ENCODE assay signal across 10 cellular contexts in the genomic region with DNA sequence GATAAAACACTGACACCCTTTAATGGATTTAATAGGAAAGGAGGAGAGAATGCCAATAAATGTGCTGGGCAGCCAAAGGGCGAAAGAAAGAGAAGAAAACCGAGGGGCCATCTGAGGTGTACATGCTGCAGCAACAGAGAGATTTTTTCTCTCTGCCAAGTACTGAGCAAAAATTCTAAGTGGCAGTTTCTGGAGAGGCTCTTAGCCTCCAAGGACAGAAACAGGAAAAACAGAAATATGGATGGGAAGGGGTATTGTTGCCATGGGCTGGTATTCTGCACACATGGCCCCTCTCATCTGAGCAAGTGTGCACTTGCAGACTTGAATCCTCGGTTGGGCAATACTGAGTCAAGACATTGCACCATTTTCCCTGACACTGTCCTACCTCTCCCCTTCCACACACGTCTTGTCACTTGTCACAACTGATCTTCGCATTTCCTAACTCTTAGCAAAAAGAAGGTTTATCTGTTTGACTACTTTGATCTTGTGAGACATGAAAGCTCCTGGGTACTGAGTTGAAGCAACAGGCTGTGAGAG.
DNase-seq lines count a peak whose midpoint lies in the region; ATAC-seq and TF ChIP-seq lines count a peak whose summit lies in the region.
"Had no signal": no experiment of that assay in that cellular context is flagged by ENCODE, and none has a peak within 500 bp of the region (broad histone marks: within the 10 kb centered on the region; RNA-seq: fewer than 3 reads in every experiment).

No MANE protein-coding gene starts in this region.

- DNase-seq in cardiac muscle cell (ENCODE audit: low read depth in 1 of 2, low spot score in 1 of 2) (peak in 1 of 2 donors; percentile 25), cardiac septum (ENCODE audit: low spot score) (no peak), colonic mucosa (no peak)
- no peak for DNase-seq in stimulated activated CD8-positive, alpha-beta memory T cell treated with anti-CD3 and anti-CD28 coated beads, Interleukin-4, amount 100 ng/mL, for 48 hours
- DNase-seq in activated T-helper 2 cell treated with anti-CD3 and anti-CD28 coated beads, Interferon-gamma antibody, Interleukin-2, Interleukin-4, amounts not matched to agents 10 μg/mL and 5 μg/mL and 100 μg/mL, durations not matched to agents 14 hours and 24 hours and 36 hours (ENCODE audit: low spot score): no peak
- DNase-seq: ACHN; activated CD4-positive, CD25-positive, alpha-beta regulatory T cell treated with anti-CD3 and anti-CD28 coated beads, Interleukin-2, amount 50 U/mL, for 72 hours had no signal

- no peaks in the 10 kb centered on the region for H3K9me3 ChIP-seq in cardiac muscle cell (ENCODE audit: low read depth)
- no peaks in the 10 kb centered on the region for H3K9me3 ChIP-seq in colonic mucosa
- H3K9me3 ChIP-seq in muscle layer of colon (ENCODE audit: low read length): no peaks in the 10 kb centered on the region

- H3K27me3 ChIP-seq in cardiac muscle cell: no peaks in the 10 kb centered on the region
- no peaks in the 10 kb centered on the region for H3K27me3 ChIP-seq in colonic mucosa
- no peaks in the 10 kb centered on the region for H3K27me3 ChIP-seq in muscle layer of colon (ENCODE audit: control insufficient read depth in 1 of 2, insufficient read depth in 2 of 2, low read length in 2 of 2)

- H3K4me1 ChIP-seq in cardiac muscle cell (ENCODE audit: low read depth) (peaks cover 21% of the 10 kb centered on the region), colonic mucosa (peaks cover 6% of the 10 kb centered on the region), muscle layer of colon (ENCODE audit: insufficient read depth, low read length) (peaks cover 51% of the 10 kb centered on the region), urinary bladder (ENCODE audit: insufficient read depth) (no peaks in the 10 kb centered on the region)

- no peak overlapping the region for H3K27ac Mint-ChIP-seq in activated T-helper 2 cell treated with anti-CD3 and anti-CD28 coated beads, Interferon-gamma antibody, Interleukin-2, Interleukin-4, amounts not matched to agents 10 μg/mL and 5 μg/mL and 100 μg/mL, durations not matched to agents 14 hours and 24 hours and 36 hours

- H3K27ac ChIP-seq in cardiac muscle cell (peak overlapping the region; percentile 56), colonic mucosa (peak overlapping the region; percentile 57), muscle layer of colon (ENCODE audit: low read depth, low read length) (peak overlapping the region; percentile 83), urinary bladder (ENCODE audit: low read depth) (peak overlapping the region; percentile 34)

- 63% methylated on average over 5 of the region's 5 CpGs for WGBS in urinary bladder

- H3K36me3 Mint-ChIP-seq in activated T-helper 2 cell treated with anti-CD3 and anti-CD28 coated beads, Interferon-gamma antibody, Interleukin-2, Interleukin-4, amounts not matched to agents 10 μg/mL and 5 μg/mL and 100 μg/mL, durations not matched to agents 14 hours and 24 hours and 36 hours (ENCODE audit: low read depth): no peaks in the 10 kb centered on the region

- H3K4me3 Mint-ChIP-seq in activated T-helper 2 cell treated with anti-CD3 and anti-CD28 coated beads, Interferon-gamma antibody, Interleukin-2, Interleukin-4, amounts not matched to agents 10 μg/mL and 5 μg/mL and 100 μg/mL, durations not matched to agents 14 hours and 24 hours and 36 hours (ENCODE audit: low read depth): no peak overlapping the region

- TF ChIP-seq CTCF in cardiac muscle cell (IDR thresholded peaks at IDR 0.05; ENCODE audit: low read depth, low read length) (no peak), colonic mucosa (IDR thresholded peaks at IDR 0.05) (no peak)

- no peaks in the 10 kb centered on the region for H3K27me3 Mint-ChIP-seq in activated T-helper 2 cell treated with anti-CD3 and anti-CD28 coated beads, Interferon-gamma antibody, Interleukin-2, Interleukin-4, amounts not matched to agents 10 μg/mL and 5 μg/mL and 100 μg/mL, durations not matched to agents 14 hours and 24 hours and 36 hours (ENCODE audit: low read depth)

- intact Hi-C loops in cardiac septum (cut with DNase I) (no loop called here), colonic mucosa (cut with DNase I) (no loop called here)
- intact Hi-C loops in activated T-helper 2 cell treated with anti-CD3 and anti-CD28 coated beads, Interferon-gamma antibody, Interleukin-2, Interleukin-4, amounts not matched to agents 10 μg/mL and 5 μg/mL and 100 μg/mL, durations not matched to agents 14 hours and 24 hours and 36 hours (cut with micrococcal nuclease): loop anchor here (10.0 kb wide), 1 partner anchor 97 kb away; no protein-coding TSS in a partner anchor

- ATAC-seq in activated CD4-positive, CD25-positive, alpha-beta regulatory T cell treated with anti-CD3 and anti-CD28 coated beads, Interleukin-2, amount 50 U/mL, for 24 hours: no peak

- no peaks in the 10 kb centered on the region for H3K36me3 ChIP-seq in cardiac muscle cell
- H3K36me3 ChIP-seq in colonic mucosa: no peaks in the 10 kb centered on the region
- peaks cover 40% of the 10 kb centered on the region for H3K36me3 ChIP-seq in muscle layer of colon (ENCODE audit: insufficient read depth, low read length)
- no peaks in the 10 kb centered on the region for H3K36me3 ChIP-seq in urinary bladder (ENCODE audit: insufficient read depth)

- H3K4me1 Mint-ChIP-seq in activated T-helper 2 cell treated with anti-CD3 and anti-CD28 coated beads, Interferon-gamma antibody, Interleukin-2, Interleukin-4, amounts not matched to agents 10 μg/mL and 5 μg/mL and 100 μg/mL, durations not matched to agents 14 hours and 24 hours and 36 hours (ENCODE audit: low read depth): no peaks in the 10 kb centered on the region

- H3K4me3 ChIP-seq in cardiac muscle cell (no peak overlapping the region), colonic mucosa (no peak overlapping the region), muscle layer of colon (ENCODE audit: low read depth in 1 of 2, low read length in 2 of 2) (no peak overlapping the region), urinary bladder (ENCODE audit: low read depth, low read length) (no peak overlapping the region)

- H3K9ac ChIP-seq in colonic mucosa (ENCODE audit: low read depth in 2 of 2, low read length in 2 of 2) (no peak overlapping the region), muscle layer of colon (ENCODE audit: low read length) (peak overlapping the region; percentile 4)

- H3K9me3 Mint-ChIP-seq in activated T-helper 2 cell treated with anti-CD3 and anti-CD28 coated beads, Interferon-gamma antibody, Interleukin-2, Interleukin-4, amounts not matched to agents 10 μg/mL and 5 μg/mL and 100 μg/mL, durations not matched to agents 14 hours and 24 hours and 36 hours: no peaks in the 10 kb centered on the region
